ENCODE assay signal across 11 cellular contexts in genomic region chr3:14434541-14435151, GRCh38. TPM values are rescaled to one million over a fixed set of nuclear protein-coding genes. Genes with fewer than 3 reads are reported as not detected.
DNase-seq lines count a peak whose midpoint lies in the region; ATAC-seq and TF ChIP-seq lines count a peak whose summit lies in the region.
"Had no signal": no experiment of that assay in that cellular context is flagged by ENCODE, and none has a peak within 500 bp of the region (broad histone marks: within the 10 kb centered on the region; RNA-seq: fewer than 3 reads in every experiment).

No MANE protein-coding gene starts in this region.

- in situ Hi-C loops in gastrocnemius medialis (cut with MboI; ENCODE audit: low sequenced_read_pairs in 4 of 4) = no loop called here

- H3K4me1 ChIP-seq in gastrocnemius medialis = peaks cover 79 to 89% of the 10 kb centered on the region in 2 donors

- H3K27ac ChIP-seq in gastrocnemius medialis = peak overlapping the region; percentile 74 to 89 (median 87)

- intact Hi-C loops in Right ventricle myocardium inferior (cut with DNase I) = no loop called here
- intact Hi-C loops in gastrocnemius medialis (cut with DNase I; ENCODE audit: low total_unique reads) = loop anchor here (2.0 to 5.0 kb wide), 4 partner anchors 18 to 112 kb away; no protein-coding TSS in a partner anchor

- no peaks in the 10 kb centered on the region; the same call in 1 of the 2 replicates for H3K36me3 Mint-ChIP-seq in HFFc6 (ENCODE audit: low read depth)

- no peaks in the 10 kb centered on the region for H3K9me3 ChIP-seq in gastrocnemius medialis

- H3K4me3 Mint-ChIP-seq in HFFc6 = peak overlapping the region; percentile 49

- no peaks in the 10 kb centered on the region for H3K36me3 ChIP-seq in gastrocnemius medialis

- H3K27me3 ChIP-seq in gastrocnemius medialis = no peaks in the 10 kb centered on the region

- H3K4me1 Mint-ChIP-seq in HFFc6 (ENCODE audit: low read depth) = peaks cover 65% of the 10 kb centered on the region

- no peak for TF ChIP-seq POLR2A in gastrocnemius medialis (IDR thresholded peaks at IDR 0.05)

- ATAC-seq in Right ventricle myocardium inferior = no peak
- ATAC-seq in gastrocnemius medialis = peak; percentile 82 to 83
- ATAC-seq: GM12878 had no signal

- no peak overlapping the region for H3K4me3 ChIP-seq in gastrocnemius medialis

- peaks cover 8% of the 10 kb centered on the region for H3K27me3 Mint-ChIP-seq in HFFc6 (ENCODE audit: insufficient read depth)

- H3K9me3 Mint-ChIP-seq in HFFc6 = no peaks in the 10 kb centered on the region

- DNase-seq in HFFc6 (no peak), SKM-1 treated with dmso at 0.1 percent for 144 hours (lab: John Stamatoyannopoulos, UW; ENCODE audit: unreplicated experiment) (peak; percentile 50), Right ventricle myocardium inferior (ENCODE audit: missing footprints) (peak; percentile 78), gastrocnemius medialis (peak; percentile 90 to 97), GDM1 (lab: John Stamatoyannopoulos, UW) (no peak), HuH-7.5 (ENCODE audit: low spot score) (no peak), NCI-H128 (lab: John Stamatoyannopoulos, UW; ENCODE audit: unreplicated experiment) (no peak)
- no peak for DNase-seq in effector CD8-positive, alpha-beta T cell (lab: John Stamatoyannopoulos, UW)
- DNase-seq: activated CD8-positive, alpha-beta memory T cell treated with anti-CD3 and anti-CD28 coated beads, Interleukin-2, amount 50 U/mL, for 48 hours; NCI-H510A treated with DMSO at 0.1 percent for 48 hours had no signal

- TF ChIP-seq CTCF in HFFc6 (IDR thresholded peaks at IDR 0.05) (no peak), gastrocnemius medialis (IDR thresholded peaks at IDR 0.05 in 4 of 5, conservative IDR thresholded peaks at IDR 0.05 in 1 of 5) (no peak)

- H3K27ac Mint-ChIP-seq in HFFc6 = peak overlapping the region; percentile 87

RNA-seq across cellular contexts. Expression of gene SLC6A6, which starts 32.2 kb away (rescaled TPM):
- total RNA-seq in HFFc6 (2021; fragmentation: NEBNext Ultra II Directional; extraction: Animal tissue kit (Norgen Biotek cat#: 25700)) = 10 to 100 TPM; 22.5 to 33.0 (median 28.6) TPM
- total RNA-seq in Right ventricle myocardium inferior (14.3 TPM), gastrocnemius medialis (100 to 1,000 TPM in 2 of 4 donors, 10 to 100 TPM in 2; 42.1 to 119 (median 88.7) TPM)

Comparison
In these comparisons a context has a peak if more than half of its experiments do, and no peak if none do; other contexts are left out.
1. DNase-seq: peak in SKM-1 treated with dmso at 0.1 percent for 144 hours (single experiment), Right ventricle myocardium inferior (single experiment) and gastrocnemius medialis (2 of 2); none in HFFc6 (single experiment), GDM1 (single experiment), HuH-7.5 (single experiment), effector CD8-positive, alpha-beta T cell (single experiment) and NCI-H128 (single experiment).